Comparison of ENCODE assay signal across 1 cellular context in the genomic region with DNA sequence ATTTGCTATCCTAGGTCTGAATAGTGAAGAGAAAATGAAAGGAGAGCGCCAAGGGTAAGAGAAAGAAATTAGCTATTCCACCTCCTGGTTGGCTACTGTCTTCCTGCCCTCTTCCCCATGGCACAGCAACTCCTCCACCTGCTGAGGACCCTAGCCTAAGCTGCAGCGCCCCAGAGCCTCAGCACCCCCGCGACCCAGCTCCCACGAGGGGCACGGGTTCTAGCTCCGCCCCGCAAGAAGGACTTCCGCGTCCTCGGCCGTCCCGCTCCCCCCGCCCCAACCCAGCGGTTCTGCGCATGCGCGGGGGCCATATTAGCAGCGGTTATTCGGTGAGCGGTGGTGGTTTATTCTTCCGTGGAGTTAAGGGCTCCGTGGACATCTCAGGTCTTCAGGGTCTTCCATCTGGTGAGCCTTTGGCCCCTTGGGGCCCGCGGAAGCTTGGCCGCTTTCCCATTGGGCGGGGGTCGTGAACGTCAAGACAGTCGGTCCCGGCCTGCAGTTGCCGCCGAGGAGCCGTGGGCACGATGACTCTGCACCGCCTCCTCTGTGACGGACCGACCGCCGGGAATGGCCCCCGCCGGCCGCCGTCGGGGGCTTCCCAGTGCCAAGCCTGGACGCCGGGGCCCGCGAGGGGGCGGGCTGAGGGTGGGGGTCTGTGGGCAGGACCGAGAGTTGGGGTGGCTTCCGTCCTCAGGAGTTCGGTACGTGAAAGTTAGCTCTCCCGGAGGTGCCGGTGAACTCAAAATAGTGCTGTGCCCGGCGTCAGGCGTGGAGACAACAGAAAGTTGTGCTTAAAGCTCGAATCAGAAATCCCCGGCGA.
TF ChIP-seq lines count a peak whose summit lies in the region.

A gene (plus strand): TSS at position 310 of the 820 bp plus-strand sequence. CDS start 1,484 bp downstream, outside the sequence.

TF ChIP-seq in HepG2, 621 proteins besides CTCF, POLR2A, EP300 and RAD21 (continued from another document and continues in another):
- TF ChIP-seq, protein P1, sequence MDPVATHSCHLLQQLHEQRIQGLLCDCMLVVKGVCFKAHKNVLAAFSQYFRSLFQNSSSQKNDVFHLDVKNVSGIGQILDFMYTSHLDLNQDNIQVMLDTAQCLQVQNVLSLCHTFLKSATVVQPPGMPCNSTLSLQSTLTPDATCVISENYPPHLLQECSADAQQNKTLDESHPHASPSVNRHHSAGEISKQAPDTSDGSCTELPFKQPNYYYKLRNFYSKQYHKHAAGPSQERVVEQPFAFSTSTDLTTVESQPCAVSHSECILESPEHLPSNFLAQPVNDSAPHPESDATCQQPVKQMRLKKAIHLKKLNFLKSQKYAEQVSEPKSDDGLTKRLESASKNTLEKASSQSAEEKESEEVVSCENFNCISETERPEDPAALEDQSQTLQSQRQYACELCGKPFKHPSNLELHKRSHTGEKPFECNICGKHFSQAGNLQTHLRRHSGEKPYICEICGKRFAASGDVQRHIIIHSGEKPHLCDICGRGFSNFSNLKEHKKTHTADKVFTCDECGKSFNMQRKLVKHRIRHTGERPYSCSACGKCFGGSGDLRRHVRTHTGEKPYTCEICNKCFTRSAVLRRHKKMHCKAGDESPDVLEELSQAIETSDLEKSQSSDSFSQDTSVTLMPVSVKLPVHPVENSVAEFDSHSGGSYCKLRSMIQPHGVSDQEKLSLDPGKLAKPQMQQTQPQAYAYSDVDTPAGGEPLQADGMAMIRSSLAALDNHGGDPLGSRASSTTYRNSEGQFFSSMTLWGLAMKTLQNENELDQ (CRISPR knock-in tag; IDR thresholded peaks at IDR 0.05; ENCODE audit: borderline replicate concordance) = no peak
- TF ChIP-seq NR2F6 (IDR thresholded peaks at IDR 0.05) (no peak), NR2F6 (CRISPR knock-in tag; IDR thresholded peaks at IDR 0.05) (peak; percentile 34; the same call in 1 of the 2 replicates), ZSCAN31 (CRISPR knock-in tag; IDR thresholded peaks at IDR 0.05; ENCODE audit: low read depth) (peak; percentile 83), KLF12 (CRISPR knock-in tag; IDR thresholded peaks at IDR 0.05; ENCODE audit: borderline replicate concordance) (no peak), ZBTB21 (CRISPR knock-in tag; IDR thresholded peaks at IDR 0.05) (no peak), TOPORS (CRISPR knock-in tag; IDR thresholded peaks at IDR 0.05) (peak; percentile 50), SP140L (CRISPR knock-in tag; IDR thresholded peaks at IDR 0.05; ENCODE audit: borderline replicate concordance) (no peak), ZNF567 (CRISPR knock-in tag; IDR thresholded peaks at IDR 0.05; ENCODE audit: borderline replicate concordance) (no peak), KDM3A (CRISPR knock-in tag; IDR thresholded peaks at IDR 0.05; ENCODE audit: low read depth) (peak; percentile 15; the same call in 1 of the 2 replicates), KMT2B (CRISPR knock-in tag; IDR thresholded peaks at IDR 0.05) (peak; percentile 74), ZSCAN21 (CRISPR knock-in tag; IDR thresholded peaks at IDR 0.05; ENCODE audit: borderline replicate concordance) (peak; percentile 55; the same call in 1 of the 2 replicates), SMYD3 (CRISPR knock-in tag; IDR thresholded peaks at IDR 0.05) (peak; percentile 19; the same call in 1 of the 2 replicates), KDM5A (IDR thresholded peaks at IDR 0.05; ENCODE audit: borderline replicate concordance, low read length) (peak; percentile 66; the same call in 1 of the 2 replicates), MXD4 (CRISPR knock-in tag; IDR thresholded peaks at IDR 0.05) (peak; percentile 50; the same call in 1 of the 2 replicates), KDM4B (CRISPR knock-in tag; IDR thresholded peaks at IDR 0.05) (no peak), SATB2 (CRISPR knock-in tag; IDR thresholded peaks at IDR 0.05) (no peak), CHCHD3 (CRISPR knock-in tag; IDR thresholded peaks at IDR 0.05) (no peak; the same call in 1 of the 2 replicates), TEAD3 (CRISPR knock-in tag; optimal IDR thresholded peaks at IDR 0.05; ENCODE audit: borderline replicate concordance) (peak; percentile 44), ZNF839 (CRISPR knock-in tag; IDR thresholded peaks at IDR 0.05; ENCODE audit: borderline replicate concordance) (0 out of 2 replicates have a peak, but pooled peaks have one; percentile 15), ZNF660 (CRISPR knock-in tag; IDR thresholded peaks at IDR 0.05; ENCODE audit: borderline replicate concordance, low read depth) (no peak), ZNF891 (CRISPR knock-in tag; IDR thresholded peaks at IDR 0.05) (peak; percentile 84; the same call in 1 of the 2 replicates), KMT2A (CRISPR knock-in tag; IDR thresholded peaks at IDR 0.05) (peak; percentile 75), ZNF282 (IDR thresholded peaks at IDR 0.05; ENCODE audit: partially characterized antibody) (no peak), RELA (CRISPR knock-in tag; IDR thresholded peaks at IDR 0.05) (no peak), MIXL1 (CRISPR knock-in tag; IDR thresholded peaks at IDR 0.05) (no peak; the same call in 1 of the 2 replicates), HNF4G (IDR thresholded peaks at IDR 0.05; ENCODE audit: borderline replicate concordance, low read depth, low read length) (no peak), HNF4G (CRISPR knock-in tag; IDR thresholded peaks at IDR 0.05; ENCODE audit: borderline replicate concordance, low read depth) (peak; percentile 61; the same call in 1 of the 2 replicates)
- TF ChIP-seq, protein P2, sequence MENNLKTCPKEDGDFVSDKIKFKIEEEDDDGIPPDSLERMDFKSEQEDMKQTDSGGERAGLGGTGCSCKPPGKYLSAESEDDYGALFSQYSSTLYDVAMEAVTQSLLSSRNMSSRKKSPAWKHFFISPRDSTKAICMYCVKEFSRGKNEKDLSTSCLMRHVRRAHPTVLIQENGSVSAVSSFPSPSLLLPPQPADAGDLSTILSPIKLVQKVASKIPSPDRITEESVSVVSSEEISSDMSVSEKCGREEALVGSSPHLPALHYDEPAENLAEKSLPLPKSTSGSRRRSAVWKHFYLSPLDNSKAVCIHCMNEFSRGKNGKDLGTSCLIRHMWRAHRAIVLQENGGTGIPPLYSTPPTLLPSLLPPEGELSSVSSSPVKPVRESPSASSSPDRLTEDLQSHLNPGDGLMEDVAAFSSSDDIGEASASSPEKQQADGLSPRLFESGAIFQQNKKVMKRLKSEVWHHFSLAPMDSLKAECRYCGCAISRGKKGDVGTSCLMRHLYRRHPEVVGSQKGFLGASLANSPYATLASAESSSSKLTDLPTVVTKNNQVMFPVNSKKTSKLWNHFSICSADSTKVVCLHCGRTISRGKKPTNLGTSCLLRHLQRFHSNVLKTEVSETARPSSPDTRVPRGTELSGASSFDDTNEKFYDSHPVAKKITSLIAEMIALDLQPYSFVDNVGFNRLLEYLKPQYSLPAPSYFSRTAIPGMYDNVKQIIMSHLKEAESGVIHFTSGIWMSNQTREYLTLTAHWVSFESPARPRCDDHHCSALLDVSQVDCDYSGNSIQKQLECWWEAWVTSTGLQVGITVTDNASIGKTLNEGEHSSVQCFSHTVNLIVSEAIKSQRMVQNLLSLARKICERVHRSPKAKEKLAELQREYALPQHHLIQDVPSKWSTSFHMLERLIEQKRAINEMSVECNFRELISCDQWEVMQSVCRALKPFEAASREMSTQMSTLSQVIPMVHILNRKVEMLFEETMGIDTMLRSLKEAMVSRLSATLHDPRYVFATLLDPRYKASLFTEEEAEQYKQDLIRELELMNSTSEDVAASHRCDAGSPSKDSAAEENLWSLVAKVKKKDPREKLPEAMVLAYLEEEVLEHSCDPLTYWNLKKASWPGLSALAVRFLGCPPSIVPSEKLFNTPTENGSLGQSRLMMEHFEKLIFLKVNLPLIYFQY (CRISPR knock-in tag; IDR thresholded peaks at IDR 0.05; ENCODE audit: borderline replicate concordance) = no peak
- TF ChIP-seq, protein P3, sequence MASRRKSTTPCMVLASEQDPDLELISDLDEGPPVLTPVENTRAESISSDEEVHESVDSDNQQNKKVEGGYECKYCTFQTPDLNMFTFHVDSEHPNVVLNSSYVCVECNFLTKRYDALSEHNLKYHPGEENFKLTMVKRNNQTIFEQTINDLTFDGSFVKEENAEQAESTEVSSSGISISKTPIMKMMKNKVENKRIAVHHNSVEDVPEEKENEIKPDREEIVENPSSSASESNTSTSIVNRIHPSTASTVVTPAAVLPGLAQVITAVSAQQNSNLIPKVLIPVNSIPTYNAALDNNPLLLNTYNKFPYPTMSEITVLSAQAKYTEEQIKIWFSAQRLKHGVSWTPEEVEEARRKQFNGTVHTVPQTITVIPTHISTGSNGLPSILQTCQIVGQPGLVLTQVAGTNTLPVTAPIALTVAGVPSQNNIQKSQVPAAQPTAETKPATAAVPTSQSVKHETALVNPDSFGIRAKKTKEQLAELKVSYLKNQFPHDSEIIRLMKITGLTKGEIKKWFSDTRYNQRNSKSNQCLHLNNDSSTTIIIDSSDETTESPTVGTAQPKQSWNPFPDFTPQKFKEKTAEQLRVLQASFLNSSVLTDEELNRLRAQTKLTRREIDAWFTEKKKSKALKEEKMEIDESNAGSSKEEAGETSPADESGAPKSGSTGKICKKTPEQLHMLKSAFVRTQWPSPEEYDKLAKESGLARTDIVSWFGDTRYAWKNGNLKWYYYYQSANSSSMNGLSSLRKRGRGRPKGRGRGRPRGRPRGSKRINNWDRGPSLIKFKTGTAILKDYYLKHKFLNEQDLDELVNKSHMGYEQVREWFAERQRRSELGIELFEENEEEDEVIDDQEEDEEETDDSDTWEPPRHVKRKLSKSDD (CRISPR knock-in tag; IDR thresholded peaks at IDR 0.05; ENCODE audit: low read depth) = no peak
- TF ChIP-seq, protein P4, sequence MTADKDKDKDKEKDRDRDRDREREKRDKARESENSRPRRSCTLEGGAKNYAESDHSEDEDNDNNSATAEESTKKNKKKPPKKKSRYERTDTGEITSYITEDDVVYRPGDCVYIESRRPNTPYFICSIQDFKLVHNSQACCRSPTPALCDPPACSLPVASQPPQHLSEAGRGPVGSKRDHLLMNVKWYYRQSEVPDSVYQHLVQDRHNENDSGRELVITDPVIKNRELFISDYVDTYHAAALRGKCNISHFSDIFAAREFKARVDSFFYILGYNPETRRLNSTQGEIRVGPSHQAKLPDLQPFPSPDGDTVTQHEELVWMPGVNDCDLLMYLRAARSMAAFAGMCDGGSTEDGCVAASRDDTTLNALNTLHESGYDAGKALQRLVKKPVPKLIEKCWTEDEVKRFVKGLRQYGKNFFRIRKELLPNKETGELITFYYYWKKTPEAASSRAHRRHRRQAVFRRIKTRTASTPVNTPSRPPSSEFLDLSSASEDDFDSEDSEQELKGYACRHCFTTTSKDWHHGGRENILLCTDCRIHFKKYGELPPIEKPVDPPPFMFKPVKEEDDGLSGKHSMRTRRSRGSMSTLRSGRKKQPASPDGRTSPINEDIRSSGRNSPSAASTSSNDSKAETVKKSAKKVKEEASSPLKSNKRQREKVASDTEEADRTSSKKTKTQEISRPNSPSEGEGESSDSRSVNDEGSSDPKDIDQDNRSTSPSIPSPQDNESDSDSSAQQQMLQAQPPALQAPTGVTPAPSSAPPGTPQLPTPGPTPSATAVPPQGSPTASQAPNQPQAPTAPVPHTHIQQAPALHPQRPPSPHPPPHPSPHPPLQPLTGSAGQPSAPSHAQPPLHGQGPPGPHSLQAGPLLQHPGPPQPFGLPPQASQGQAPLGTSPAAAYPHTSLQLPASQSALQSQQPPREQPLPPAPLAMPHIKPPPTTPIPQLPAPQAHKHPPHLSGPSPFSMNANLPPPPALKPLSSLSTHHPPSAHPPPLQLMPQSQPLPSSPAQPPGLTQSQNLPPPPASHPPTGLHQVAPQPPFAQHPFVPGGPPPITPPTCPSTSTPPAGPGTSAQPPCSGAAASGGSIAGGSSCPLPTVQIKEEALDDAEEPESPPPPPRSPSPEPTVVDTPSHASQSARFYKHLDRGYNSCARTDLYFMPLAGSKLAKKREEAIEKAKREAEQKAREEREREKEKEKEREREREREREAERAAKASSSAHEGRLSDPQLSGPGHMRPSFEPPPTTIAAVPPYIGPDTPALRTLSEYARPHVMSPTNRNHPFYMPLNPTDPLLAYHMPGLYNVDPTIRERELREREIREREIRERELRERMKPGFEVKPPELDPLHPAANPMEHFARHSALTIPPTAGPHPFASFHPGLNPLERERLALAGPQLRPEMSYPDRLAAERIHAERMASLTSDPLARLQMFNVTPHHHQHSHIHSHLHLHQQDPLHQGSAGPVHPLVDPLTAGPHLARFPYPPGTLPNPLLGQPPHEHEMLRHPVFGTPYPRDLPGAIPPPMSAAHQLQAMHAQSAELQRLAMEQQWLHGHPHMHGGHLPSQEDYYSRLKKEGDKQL (CRISPR knock-in tag; IDR thresholded peaks at IDR 0.05; ENCODE audit: low read depth) = no peak
- TF ChIP-seq, protein P5, sequence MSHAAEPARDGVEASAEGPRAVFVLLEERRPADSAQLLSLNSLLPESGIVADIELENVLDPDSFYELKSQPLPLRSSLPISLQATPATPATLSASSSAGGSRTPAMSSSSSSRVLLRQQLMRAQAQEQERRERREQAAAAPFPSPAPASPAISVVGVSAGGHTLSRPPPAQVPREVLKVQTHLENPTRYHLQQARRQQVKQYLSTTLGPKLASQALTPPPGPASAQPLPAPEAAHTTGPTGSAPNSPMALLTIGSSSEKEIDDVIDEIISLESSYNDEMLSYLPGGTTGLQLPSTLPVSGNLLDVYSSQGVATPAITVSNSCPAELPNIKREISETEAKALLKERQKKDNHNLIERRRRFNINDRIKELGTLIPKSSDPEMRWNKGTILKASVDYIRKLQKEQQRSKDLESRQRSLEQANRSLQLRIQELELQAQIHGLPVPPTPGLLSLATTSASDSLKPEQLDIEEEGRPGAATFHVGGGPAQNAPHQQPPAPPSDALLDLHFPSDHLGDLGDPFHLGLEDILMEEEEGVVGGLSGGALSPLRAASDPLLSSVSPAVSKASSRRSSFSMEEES (CRISPR knock-in tag; IDR thresholded peaks at IDR 0.05) = 0 out of 2 replicates have a peak, but pooled peaks have one; percentile 57
- TF ChIP-seq, protein P6, sequence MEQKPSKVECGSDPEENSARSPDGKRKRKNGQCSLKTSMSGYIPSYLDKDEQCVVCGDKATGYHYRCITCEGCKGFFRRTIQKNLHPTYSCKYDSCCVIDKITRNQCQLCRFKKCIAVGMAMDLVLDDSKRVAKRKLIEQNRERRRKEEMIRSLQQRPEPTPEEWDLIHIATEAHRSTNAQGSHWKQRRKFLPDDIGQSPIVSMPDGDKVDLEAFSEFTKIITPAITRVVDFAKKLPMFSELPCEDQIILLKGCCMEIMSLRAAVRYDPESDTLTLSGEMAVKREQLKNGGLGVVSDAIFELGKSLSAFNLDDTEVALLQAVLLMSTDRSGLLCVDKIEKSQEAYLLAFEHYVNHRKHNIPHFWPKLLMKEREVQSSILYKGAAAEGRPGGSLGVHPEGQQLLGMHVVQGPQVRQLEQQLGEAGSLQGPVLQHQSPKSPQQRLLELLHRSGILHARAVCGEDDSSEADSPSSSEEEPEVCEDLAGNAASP (CRISPR knock-in tag; IDR thresholded peaks at IDR 0.05; ENCODE audit: borderline replicate concordance) = peak; percentile 57; the same call in 1 of the 2 replicates
- TF ChIP-seq, protein P7, sequence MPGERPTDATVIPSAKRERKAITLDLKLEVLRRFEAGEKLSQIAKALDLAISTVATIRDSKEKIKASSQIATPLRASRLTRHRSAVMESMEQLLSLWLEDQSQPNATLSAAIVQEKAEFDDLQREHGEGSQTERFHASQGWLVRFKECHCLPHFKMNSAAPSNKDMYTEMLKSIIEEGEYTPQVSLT (CRISPR knock-in tag; IDR thresholded peaks at IDR 0.05; ENCODE audit: borderline replicate concordance, low read depth) = no peak
- TF ChIP-seq, protein P8, sequence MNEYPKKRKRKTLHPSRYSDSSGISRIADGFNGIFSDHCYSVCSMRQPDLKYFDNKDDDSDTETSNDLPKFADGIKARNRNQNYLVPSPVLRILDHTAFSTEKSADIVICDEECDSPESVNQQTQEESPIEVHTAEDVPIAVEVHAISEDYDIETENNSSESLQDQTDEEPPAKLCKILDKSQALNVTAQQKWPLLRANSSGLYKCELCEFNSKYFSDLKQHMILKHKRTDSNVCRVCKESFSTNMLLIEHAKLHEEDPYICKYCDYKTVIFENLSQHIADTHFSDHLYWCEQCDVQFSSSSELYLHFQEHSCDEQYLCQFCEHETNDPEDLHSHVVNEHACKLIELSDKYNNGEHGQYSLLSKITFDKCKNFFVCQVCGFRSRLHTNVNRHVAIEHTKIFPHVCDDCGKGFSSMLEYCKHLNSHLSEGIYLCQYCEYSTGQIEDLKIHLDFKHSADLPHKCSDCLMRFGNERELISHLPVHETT (CRISPR knock-in tag; conservative IDR thresholded peaks at IDR 0.05) = no peak
